16 cellular contexts compared by ENCODE assay signal in the genomic region with DNA sequence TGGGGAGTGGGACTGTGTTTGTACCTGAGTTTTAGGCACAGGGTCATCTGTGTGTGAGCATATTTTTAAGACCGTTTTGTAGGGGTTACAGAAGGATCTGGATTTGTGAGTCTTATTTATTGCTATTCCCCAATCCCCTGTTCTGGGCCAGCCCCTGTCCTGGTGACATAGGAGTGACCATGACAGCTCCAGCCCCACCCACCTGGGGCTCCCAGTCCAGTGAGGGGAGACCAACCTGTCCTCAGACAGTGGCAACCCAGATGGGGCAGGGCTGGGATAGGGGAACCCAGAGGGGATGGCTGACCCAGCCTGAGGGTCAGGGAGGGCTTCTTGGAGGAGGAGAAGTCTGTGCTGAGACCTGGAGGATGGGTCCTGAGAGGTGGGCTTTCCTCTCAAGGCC. TPM values are rescaled to one million over a fixed set of nuclear protein-coding genes. Genes with fewer than 3 reads are reported as not detected.
A peak's percentile ranks its signal among the peaks of the same experiment; 100 is the strongest.
DNase-seq lines count a peak whose midpoint lies in the region; ATAC-seq and TF ChIP-seq lines count a peak whose summit lies in the region.
"Had no signal": no experiment of that assay in that cellular context is flagged by ENCODE, and none has a peak within 500 bp of the region (broad histone marks: within the 10 kb centered on the region; RNA-seq: fewer than 3 reads in every experiment).

No MANE protein-coding gene starts in this region.

- in situ Hi-C loops in HAP-1 (cut with MboI; ENCODE audit: low sequenced_read_pairs): no loop called here

- ATAC-seq in activated naive CD8-positive, alpha-beta T cell treated with anti-CD3 and anti-CD28 coated beads, Interleukin-2, amount 10 ng/mL, durations not matched to agents 7 days and 5 days (ENCODE audit: low read depth): no peak
- no peak for ATAC-seq in activated naive CD8-positive, alpha-beta T cell treated with anti-CD3 and anti-CD28 coated beads, Interleukin-2, amount 50 U/mL, for 24 hours
- ATAC-seq in HG03439 (IDR thresholded peaks at IDR 0.05; ENCODE audit: unreplicated experiment): no peak
- no peak for ATAC-seq in HG03097 (IDR thresholded peaks at IDR 0.05; ENCODE audit: low FRiP score, unreplicated experiment)
- ATAC-seq: HepG2 had no signal

- POLR2A ChIA-PET in activated naive CD8-positive, alpha-beta T cell treated with anti-CD3 and anti-CD28 coated beads, Interleukin-2, amount 10 ng/mL, durations not matched to agents 7 days and 5 days (lab: Charles Lee): interaction anchor here (0.6 kb wide), 1 partner anchor 189 kb away, joined by 3 read pairs; no protein-coding TSS in a partner anchor

- H3K27ac Mint-ChIP-seq in activated naive CD8-positive, alpha-beta T cell treated with anti-CD3 and anti-CD28 coated beads, Interleukin-2, amount 10 ng/mL, durations not matched to agents 7 days and 5 days: no peak overlapping the region
- H3K27ac Mint-ChIP-seq in activated naive CD8-positive, alpha-beta T cell treated with anti-CD3 and anti-CD28 coated beads, Interleukin-2, amount 50 U/mL, for 24 hours: no peak overlapping the region
- H3K27ac Mint-ChIP-seq in brain: peak overlapping the region in 1 of 5 experiments; percentile 80
- H3K27ac Mint-ChIP-seq in nephron progenitor cell: peak overlapping the region; percentile 88

- H3K4me3 ChIP-seq in HAP-1: no peak overlapping the region
- H3K4me3 ChIP-seq: SJCRH30 had no signal

- peaks cover 18% of the 10 kb centered on the region for H3K4me1 ChIP-seq in HAP-1
- H3K4me1 ChIP-seq: SJCRH30 had no signal

- no peak for DNase-seq in activated naive CD8-positive, alpha-beta T cell treated with anti-CD3 and anti-CD28 coated beads, Interleukin-2, amount 10 ng/mL, durations not matched to agents 7 days and 5 days
- no peak for DNase-seq in activated naive CD8-positive, alpha-beta T cell treated with anti-CD3 and anti-CD28 coated beads, Interleukin-2, amount 50 U/mL, for 24 hours
- DNase-seq in nephron progenitor cell (no peak), NCI-H510A treated with DMSO at 0.1 percent for 48 hours (lab: John Stamatoyannopoulos, UW) (no peak), HAP-1 (ENCODE audit: low spot score in 2 of 2) (no peak)
- DNase-seq: KG1, NCI-H1436 treated with DMSO at 0.1 percent for 48 hours, NCI-H2029 treated with DMSO at 0.1 percent for 48 hours, NCI-H2171 treated with DMSO at 0.1 percent for 48 hours, NCI-H446 treated with DMSO at 0.1 percent for 48 hours, NCI-H748 treated with DMSO at 0.1 percent for 48 hours, SJCRH30 had no signal

- H3K4me3 Mint-ChIP-seq in activated naive CD8-positive, alpha-beta T cell treated with anti-CD3 and anti-CD28 coated beads, Interleukin-2, amount 10 ng/mL, durations not matched to agents 7 days and 5 days: peak overlapping the region; percentile 6
- H3K4me3 Mint-ChIP-seq in activated naive CD8-positive, alpha-beta T cell treated with anti-CD3 and anti-CD28 coated beads, Interleukin-2, amount 50 U/mL, for 24 hours: no peak overlapping the region
- H3K4me3 Mint-ChIP-seq in brain: peak overlapping the region in 4 of 5 experiments; percentile 42 to 59 (median 50)
- H3K4me3 Mint-ChIP-seq in nephron progenitor cell: no peak overlapping the region

- no peak for TF ChIP-seq CTCF in brain (conservative IDR thresholded peaks at IDR 0.05)
- no peak for TF ChIP-seq CTCF in nephron progenitor cell (IDR thresholded peaks at IDR 0.05)

- no peaks in the 10 kb centered on the region for H3K27me3 ChIP-seq in HAP-1 (ENCODE audit: low read depth)

- peaks cover 14% of the 10 kb centered on the region for H3K27me3 Mint-ChIP-seq in activated naive CD8-positive, alpha-beta T cell treated with anti-CD3 and anti-CD28 coated beads, Interleukin-2, amount 10 ng/mL, durations not matched to agents 7 days and 5 days
- H3K27me3 Mint-ChIP-seq in activated naive CD8-positive, alpha-beta T cell treated with anti-CD3 and anti-CD28 coated beads, Interleukin-2, amount 50 U/mL, for 24 hours: peaks cover 7% of the 10 kb centered on the region
- H3K27me3 Mint-ChIP-seq in brain: peaks cover under 1% of the 10 kb centered on the region
- H3K27me3 Mint-ChIP-seq in nephron progenitor cell (ENCODE audit: low read depth, poor library complexity): peaks cover 7% of the 10 kb centered on the region

- no peaks in the 10 kb centered on the region for H3K9me3 ChIP-seq in HAP-1
- H3K9me3 ChIP-seq: SJCRH30 had no signal

- H3K36me3 Mint-ChIP-seq in activated naive CD8-positive, alpha-beta T cell treated with anti-CD3 and anti-CD28 coated beads, Interleukin-2, amount 10 ng/mL, durations not matched to agents 7 days and 5 days: no peaks in the 10 kb centered on the region
- H3K36me3 Mint-ChIP-seq in activated naive CD8-positive, alpha-beta T cell treated with anti-CD3 and anti-CD28 coated beads, Interleukin-2, amount 50 U/mL, for 24 hours (ENCODE audit: low read depth): peaks cover 3% of the 10 kb centered on the region
- H3K36me3 Mint-ChIP-seq in brain (no peaks in the 10 kb centered on the region), nephron progenitor cell (ENCODE audit: low read depth) (no peaks in the 10 kb centered on the region)

- peaks cover 12% of the 10 kb centered on the region for H3K4me1 Mint-ChIP-seq in activated naive CD8-positive, alpha-beta T cell treated with anti-CD3 and anti-CD28 coated beads, Interleukin-2, amount 10 ng/mL, durations not matched to agents 7 days and 5 days
- peaks cover 22% of the 10 kb centered on the region for H3K4me1 Mint-ChIP-seq in activated naive CD8-positive, alpha-beta T cell treated with anti-CD3 and anti-CD28 coated beads, Interleukin-2, amount 50 U/mL, for 24 hours
- H3K4me1 Mint-ChIP-seq in brain: peaks cover 18% of the 10 kb centered on the region
- peaks cover 33% of the 10 kb centered on the region for H3K4me1 Mint-ChIP-seq in nephron progenitor cell

- H3K9me3 Mint-ChIP-seq in activated naive CD8-positive, alpha-beta T cell treated with anti-CD3 and anti-CD28 coated beads, Interleukin-2, amount 10 ng/mL, durations not matched to agents 7 days and 5 days: no peaks in the 10 kb centered on the region
- no peaks in the 10 kb centered on the region for H3K9me3 Mint-ChIP-seq in activated naive CD8-positive, alpha-beta T cell treated with anti-CD3 and anti-CD28 coated beads, Interleukin-2, amount 50 U/mL, for 24 hours
- H3K9me3 Mint-ChIP-seq in brain (peaks cover 0 to under 1% (median 0%) of the 10 kb centered on the region in 5 experiments), nephron progenitor cell (no peaks in the 10 kb centered on the region)

- H3K36me3 ChIP-seq in HAP-1 (replicated peaks): peaks cover 10% of the 10 kb centered on the region
- H3K36me3 ChIP-seq: SJCRH30 had no signal

RNA-seq across cellular contexts. Expression of gene TMEM160, which starts 10.7 kb away (rescaled TPM):
- total RNA-seq in activated naive CD8-positive, alpha-beta T cell treated with anti-CD3 and anti-CD28 coated beads, Interleukin-2, amount 10 ng/mL, durations not matched to agents 7 days and 5 days: 10 to 100 TPM; 54.7 to 59.0 TPM
- polyA plus RNA-seq in brain (ENCODE audit: insufficient read depth, low read depth, low replicate concordance): 53.6 TPM

RNA-seq across cellular contexts. Expression of gene NPAS1, which starts 18.1 kb away (rescaled TPM):
- total RNA-seq in activated naive CD8-positive, alpha-beta T cell treated with anti-CD3 and anti-CD28 coated beads, Interleukin-2, amount 10 ng/mL, durations not matched to agents 7 days and 5 days: under 1 TPM; 0.43 to 0.61 TPM
- 6.0 TPM for polyA plus RNA-seq in brain (ENCODE audit: insufficient read depth, low read depth, low replicate concordance)
- total RNA-seq: SJCRH30 had no signal

Comparison
In these comparisons a context has a peak if more than half of its experiments do, and no peak if none do; other contexts are left out.
1. H3K4me3 Mint-ChIP-seq: peak in activated naive CD8-positive, alpha-beta T cell treated with anti-CD3 and anti-CD28 coated beads, Interleukin-2, amount 10 ng/mL, durations not matched to agents 7 days and 5 days (single experiment) and brain (4 of 5); none in activated naive CD8-positive, alpha-beta T cell treated with anti-CD3 and anti-CD28 coated beads, Interleukin-2, amount 50 U/mL, for 24 hours (single experiment) and nephron progenitor cell (single experiment).